21 cellular contexts compared by ENCODE assay signal in genomic region chr7:142868188-142868811, GRCh38. TPM values are rescaled to one million over a fixed set of nuclear protein-coding genes. Genes with fewer than 3 reads are reported as not detected.
DNase-seq lines count a peak whose midpoint lies in the region; ATAC-seq, FAIRE-seq and TF ChIP-seq lines count a peak whose summit lies in the region.
"Had no signal": no experiment of that assay in that cellular context is flagged by ENCODE, and none has a peak within 500 bp of the region (broad histone marks: within the 10 kb centered on the region; RNA-seq: fewer than 3 reads in every experiment).

No MANE protein-coding gene starts in this region.

- H3K4me2 ChIP-seq in HepG2 (ENCODE audit: low read depth, low read length) = no peak overlapping the region

- H3K36me3 Mint-ChIP-seq in activated CD8-positive, alpha-beta memory T cell treated with anti-CD3 and anti-CD28 coated beads, Interleukin-2, amount 10 ng/mL, durations not matched to agents 7 days and 5 days = no peaks in the 10 kb centered on the region

- no peak overlapping the region for H3K27ac Mint-ChIP-seq in activated CD8-positive, alpha-beta memory T cell treated with anti-CD3 and anti-CD28 coated beads, Interleukin-2, amount 10 ng/mL, durations not matched to agents 7 days and 5 days
- H3K27ac Mint-ChIP-seq: CD4-positive, alpha-beta memory T cell had no signal

- TF ChIP-seq RAD21 in HepG2 (CRISPR knock-in tag; IDR thresholded peaks at IDR 0.05) = no peak

- H3K27me3 ChIP-seq in Panc1 (ENCODE audit: control insufficient read depth, insufficient read depth, low read length) = no peaks in the 10 kb centered on the region; the same call in 1 of the 2 replicates
- H3K27me3 ChIP-seq in HepG2 (ENCODE audit: control insufficient read depth in 1 of 2, insufficient read depth in 2 of 2, low read length in 2 of 2) = peaks cover 8 to 42% of the 10 kb centered on the region in 2 experiments; a peak in 4 of 5 replicates
- H3K27me3 ChIP-seq: BE2C had no signal

- POLR2A ChIA-PET in Panc1 (lab: Charles Lee) (no interaction called here), HepG2 (lab: Yijun Ruan, JAX) (no interaction called here)

- no peak overlapping the region for H3K27ac ChIP-seq in Panc1 (ENCODE audit: low read length)
- H3K27ac ChIP-seq in HepG2 (ENCODE audit: extremely low read length, insufficient read depth, low read length) = no peak overlapping the region

- H3K36me3 ChIP-seq in Panc1 (ENCODE audit: control insufficient read depth, insufficient read depth, low read length) (no peaks in the 10 kb centered on the region), HepG2 (replicated peaks in 1 of 2; ENCODE audit: control insufficient read depth in 1 of 2, insufficient read depth in 2 of 2, low read length in 2 of 2) (no peaks in the 10 kb centered on the region)
- H3K36me3 ChIP-seq: BE2C had no signal

- no peaks in the 10 kb centered on the region for H3K9me3 Mint-ChIP-seq in activated CD8-positive, alpha-beta memory T cell treated with anti-CD3 and anti-CD28 coated beads, Interleukin-2, amount 10 ng/mL, durations not matched to agents 7 days and 5 days (ENCODE audit: low read depth)
- H3K9me3 Mint-ChIP-seq: CD4-positive, alpha-beta memory T cell had no signal

- intact Hi-C loops in Panc1 (cut with micrococcal nuclease; ENCODE audit: unreplicated experiment) = no loop called here
- intact Hi-C loops in HepG2 (cut with micrococcal nuclease; ENCODE audit: unreplicated experiment) = no loop called here

- BruUV-seq in Panc1 (replicated peaks; lab: Mats Ljungman, UMichigan) (no TSS peak), HepG2 (replicated peaks; lab: Mats Ljungman, UMichigan) (no TSS peak)

- H3K4me3 Mint-ChIP-seq in activated CD8-positive, alpha-beta memory T cell treated with anti-CD3 and anti-CD28 coated beads, Interleukin-2, amount 10 ng/mL, durations not matched to agents 7 days and 5 days = no peak overlapping the region
- H3K4me3 Mint-ChIP-seq: CD4-positive, alpha-beta memory T cell had no signal

- no peak overlapping the region for H3K4me3 ChIP-seq in Panc1 (ENCODE audit: low read depth in 2 of 2, low read length in 2 of 2)
- no peak overlapping the region for H3K4me3 ChIP-seq in HepG2 (replicated peaks in 1 of 3; ENCODE audit: insufficient read depth in 1 of 3, low read depth in 2 of 3, low read length in 3 of 3)

- no peaks in the 10 kb centered on the region for H3K27me3 Mint-ChIP-seq in activated CD8-positive, alpha-beta memory T cell treated with anti-CD3 and anti-CD28 coated beads, Interleukin-2, amount 10 ng/mL, durations not matched to agents 7 days and 5 days
- H3K27me3 Mint-ChIP-seq: CD4-positive, alpha-beta memory T cell had no signal

- no peaks in the 10 kb centered on the region for H3K4me1 Mint-ChIP-seq in activated CD8-positive, alpha-beta memory T cell treated with anti-CD3 and anti-CD28 coated beads, Interleukin-2, amount 10 ng/mL, durations not matched to agents 7 days and 5 days

- TF ChIP-seq CTCF in Panc1 (IDR thresholded peaks at IDR 0.05) (0 out of 2 replicates have a peak, but pooled peaks have one; percentile 25), HepG2 (CRISPR knock-in tag; IDR thresholded peaks at IDR 0.05) (no peak)

- no peak overlapping the region for H2AFZ ChIP-seq in HepG2 (ENCODE audit: low read length)

- DNase-seq in activated CD8-positive, alpha-beta memory T cell treated with anti-CD3 and anti-CD28 coated beads, Interleukin-2, amount 10 ng/mL, durations not matched to agents 7 days and 5 days = peak; percentile 36
- no peak for DNase-seq in activated CD8-positive, alpha-beta memory T cell treated with anti-CD3 and anti-CD28 coated beads, Interleukin-2, amount 50 U/mL, for 4 hours
- DNase-seq in Panc1 (ENCODE audit: low read depth, low spot score) = no peak
- DNase-seq in HepG2 (ENCODE audit: low spot score) = no peak
- DNase-seq in ureter (ENCODE audit: low spot score) = peak; percentile 37
- DNase-seq in NCI-H1436 (lab: John Stamatoyannopoulos, UW) = no peak
- DNase-seq in DMS79 (lab: John Stamatoyannopoulos, UW) = no peak
- DNase-seq: BE2C; CD4-positive, alpha-beta memory T cell; DMS153; GOT3; NCI-H1105 treated with DMSO at 0.1 percent for 48 hours; NCI-H187; NCI-H2107; NCI-H510A; NCI-H748 treated with DMSO at 0.1 percent for 48 hours; OCI-M1; RPMI8226; SIG-M5 had no signal

- H3K9me3 ChIP-seq in Panc1 (ENCODE audit: control insufficient read depth, insufficient read depth, low read depth, low read length) = no peaks in the 10 kb centered on the region
- H3K9me3 ChIP-seq in HepG2 (ENCODE audit: low read length) = no peaks in the 10 kb centered on the region
- H3K9me3 ChIP-seq: BE2C had no signal

- H3K9ac ChIP-seq in HepG2 (ENCODE audit: insufficient read depth, low read depth, low read length) = no peak overlapping the region

- TF ChIP-seq POLR2A in HepG2 (IDR thresholded peaks at IDR 0.05; ENCODE audit: insufficient read depth in 1 of 2, low read depth in 2 of 2, low read length in 2 of 2) = no peak

- CTCF ChIA-PET in activated CD8-positive, alpha-beta memory T cell treated with anti-CD3 and anti-CD28 coated beads, Interleukin-2, amount 10 ng/mL, durations not matched to agents 7 days and 5 days (lab: Charles Lee) = interaction anchor here (1.3 kb wide), 1 partner anchor 13 kb away, joined by 3 read pairs; no protein-coding TSS in a partner anchor
- CTCF ChIA-PET in Panc1 (lab: Charles Lee) (no interaction called here), HepG2 (lab: Yijun Ruan, JAX; ENCODE audit: low intra/inter-chr PET ratio, low total read pairs) (no interaction called here)

- in situ Hi-C loops in Panc1 (cut with HindIII; ENCODE audit: low pct_unique_long_range_greater_than_20kb, low sequenced_read_pairs) = no loop called here
- in situ Hi-C loops in HepG2 (cut with HindIII; ENCODE audit: extremely low pct_ligation_motif_present, low pct_unique_long_range_greater_than_20kb) = no loop called here

- 0% methylated on average over 1 of the region's 26 CpGs for WGBS in HepG2 (ENCODE audit: low lambda C conversion rate)

- FAIRE-seq in HepG2 (lab: Jason Lieb, UNC) = no peak
- FAIRE-seq: A204.1 had no signal

- H3K4me1 ChIP-seq in Panc1 (ENCODE audit: control insufficient read depth, insufficient read depth, low read length) = no peaks in the 10 kb centered on the region
- no peaks in the 10 kb centered on the region for H3K4me1 ChIP-seq in HepG2 (ENCODE audit: insufficient read depth, low read length)
- H3K4me1 ChIP-seq: BE2C had no signal

- no peaks in the 10 kb centered on the region for H4K20me1 ChIP-seq in HepG2 (ENCODE audit: insufficient read depth, low read length)

- TF ChIP-seq EP300 in HepG2 (IDR thresholded peaks at IDR 0.05; ENCODE audit: low read depth in 2 of 2, low read length in 2 of 2) = no peak
- no peak for TF ChIP-seq EP300 in HepG2 (CRISPR knock-in tag; IDR thresholded peaks at IDR 0.05; ENCODE audit: borderline replicate concordance)

- no peak for ATAC-seq in activated CD8-positive, alpha-beta memory T cell treated with anti-CD3 and anti-CD28 coated beads, Interleukin-2, amount 10 ng/mL, durations not matched to agents 7 days and 5 days
- ATAC-seq in Panc1 = no peak; the same call in 1 of the 2 replicates
- ATAC-seq in HepG2 = peak; percentile 7; the same call in 1 of the 3 replicates
- ATAC-seq in GM21576 (IDR thresholded peaks at IDR 0.05; ENCODE audit: unreplicated experiment) = no peak

- H3K79me2 ChIP-seq in HepG2 (ENCODE audit: insufficient read depth, low read length) = no peaks in the 10 kb centered on the region

RNA-seq across cellular contexts. Expression of gene EPHB6, which starts 13.4 kb away (rescaled TPM):
- total RNA-seq in activated CD8-positive, alpha-beta memory T cell treated with anti-CD3 and anti-CD28 coated beads, Interleukin-2, amount 10 ng/mL, durations not matched to agents 7 days and 5 days = 1 to 10 TPM; 5.1 to 7.5 TPM
- total RNA-seq in Panc1 (2021; ENCODE audit: unreplicated experiment) (0.54 TPM), HepG2 (2016; rRNA removed; fragmentation: Illumina TruSeq; extraction: Trizol) (not detected in 2 replicates), ureter (55.9 TPM)
- 2.9 TPM for polyA plus RNA-seq in Panc1 (2012; ENCODE audit: insufficient read length)
- not detected in 2 replicates for total RNA-seq in HepG2 (2016; cell fraction: cytosol; rRNA removed; fragmentation: Illumina TruSeq; extraction: Trizol; ENCODE audit: low read depth)
- total RNA-seq in HepG2 (2016; cell fraction: insoluble cytoplasmic fraction; rRNA removed; fragmentation: Illumina TruSeq; extraction: Trizol) = 0.11 TPM in 1 of 2 replicates, not detected in the other
- not detected in 2 replicates for total RNA-seq in HepG2 (2016; cell fraction: membrane; rRNA removed; fragmentation: Illumina TruSeq; extraction: Trizol)
- not detected in 2 replicates for total RNA-seq in HepG2 (2016; cell fraction: nucleus; rRNA removed; fragmentation: Illumina TruSeq; extraction: Trizol)
- polyA plus RNA-seq in HepG2 (2011; rRNA removed) = not detected in 2 replicates
- 0.01 TPM in 1 of 2 replicates, not detected in the other for polyA plus RNA-seq in HepG2 (2011; cell fraction: cytosol; rRNA removed)
- polyA plus RNA-seq in HepG2 (2011; cell fraction: nucleus; rRNA removed) = 0.14 TPM in 1 of 2 replicates, not detected in the other
- polyA plus RNA-seq in HepG2 (2012) = not detected in 2 replicates
- not detected in 2 replicates for polyA plus RNA-seq in HepG2 (2016; cell fraction: cytosol; fragmentation: Illumina TruSeq; extraction: Trizol; ENCODE audit: low read depth)
- not detected in 2 replicates for polyA plus RNA-seq in HepG2 (2016; cell fraction: insoluble cytoplasmic fraction; fragmentation: Illumina TruSeq; extraction: Trizol; ENCODE audit: low read depth)
- polyA plus RNA-seq in HepG2 (2016; cell fraction: membrane; fragmentation: Illumina TruSeq; extraction: Trizol; ENCODE audit: low read depth) = not detected in 2 replicates
- not detected in 2 replicates for polyA plus RNA-seq in HepG2 (2016; cell fraction: nucleus; fragmentation: Illumina TruSeq; extraction: Trizol; ENCODE audit: insufficient read depth, low read depth)
- polyA minus RNA-seq in HepG2 (2011; rRNA and poly(A)+ RNA removed; ENCODE audit: low replicate concordance) = 0.06 and 0.40 TPM in 2 replicates
- polyA minus RNA-seq in HepG2 (2011; cell fraction: cytosol; rRNA and poly(A)+ RNA removed) = not detected in 2 replicates
- polyA minus RNA-seq in HepG2 (2011; cell fraction: nucleus; rRNA and poly(A)+ RNA removed) = not detected in 2 replicates

RNA-seq across cellular contexts. Expression of gene TRPV6, which starts 17.2 kb away (rescaled TPM):
- total RNA-seq in activated CD8-positive, alpha-beta memory T cell treated with anti-CD3 and anti-CD28 coated beads, Interleukin-2, amount 10 ng/mL, durations not matched to agents 7 days and 5 days = not detected
- total RNA-seq in Panc1 (2021; ENCODE audit: unreplicated experiment) = not detected
- 0.12 TPM for polyA plus RNA-seq in Panc1 (2012; ENCODE audit: insufficient read length)
- total RNA-seq in HepG2 (2016; rRNA removed; fragmentation: Illumina TruSeq; extraction: Trizol) = not detected in 2 replicates
- not detected in 2 replicates for total RNA-seq in HepG2 (2016; cell fraction: cytosol; rRNA removed; fragmentation: Illumina TruSeq; extraction: Trizol; ENCODE audit: low read depth)
- total RNA-seq in HepG2 (2016; cell fraction: insoluble cytoplasmic fraction; rRNA removed; fragmentation: Illumina TruSeq; extraction: Trizol) = not detected in 2 replicates
- total RNA-seq in HepG2 (2016; cell fraction: membrane; rRNA removed; fragmentation: Illumina TruSeq; extraction: Trizol) = not detected in 2 replicates
- not detected in 2 replicates for total RNA-seq in HepG2 (2016; cell fraction: nucleus; rRNA removed; fragmentation: Illumina TruSeq; extraction: Trizol)
- polyA plus RNA-seq in HepG2 (2011; rRNA removed) = not detected in 2 replicates
- not detected in 2 replicates for polyA plus RNA-seq in HepG2 (2011; cell fraction: cytosol; rRNA removed)
- 0.05 TPM in 1 of 2 replicates, not detected in the other for polyA plus RNA-seq in HepG2 (2011; cell fraction: nucleus; rRNA removed)
- polyA plus RNA-seq in HepG2 (2012) = not detected in 2 replicates
- polyA plus RNA-seq in HepG2 (2016; cell fraction: cytosol; fragmentation: Illumina TruSeq; extraction: Trizol; ENCODE audit: low read depth) = not detected in 2 replicates
- polyA plus RNA-seq in HepG2 (2016; cell fraction: insoluble cytoplasmic fraction; fragmentation: Illumina TruSeq; extraction: Trizol; ENCODE audit: low read depth) = not detected in 2 replicates
- polyA plus RNA-seq in HepG2 (2016; cell fraction: membrane; fragmentation: Illumina TruSeq; extraction: Trizol; ENCODE audit: low read depth) = not detected in 2 replicates
- not detected in 2 replicates for polyA plus RNA-seq in HepG2 (2016; cell fraction: nucleus; fragmentation: Illumina TruSeq; extraction: Trizol; ENCODE audit: insufficient read depth, low read depth)
- not detected in 2 replicates for polyA minus RNA-seq in HepG2 (2011; rRNA and poly(A)+ RNA removed; ENCODE audit: low replicate concordance)
- not detected in 2 replicates for polyA minus RNA-seq in HepG2 (2011; cell fraction: cytosol; rRNA and poly(A)+ RNA removed)
- under 0.01 TPM in 1 of 2 replicates, not detected in the other for polyA minus RNA-seq in HepG2 (2011; cell fraction: nucleus; rRNA and poly(A)+ RNA removed)
- total RNA-seq in ureter = 27.7 TPM
- total RNA-seq: CD4-positive, alpha-beta memory T cell had no signal

Comparison
In these comparisons a context has a peak if more than half of its experiments do, and no peak if none do; other contexts are left out.
1. DNase-seq: peak in activated CD8-positive, alpha-beta memory T cell treated with anti-CD3 and anti-CD28 coated beads, Interleukin-2, amount 10 ng/mL, durations not matched to agents 7 days and 5 days (single experiment) and ureter (single experiment); none in activated CD8-positive, alpha-beta memory T cell treated with anti-CD3 and anti-CD28 coated beads, Interleukin-2, amount 50 U/mL, for 4 hours (single experiment), Panc1 (single experiment), HepG2 (single experiment), NCI-H1436 (single experiment) and DMS79 (single experiment).
2. RNA of gene TRPV6, which starts 17.2 kb away (total RNA-seq): 27.7 TPM in ureter (single experiment); not detected in Panc1 (single experiment), not detected in activated CD8-positive, alpha-beta memory T cell treated with anti-CD3 and anti-CD28 coated beads, Interleukin-2, amount 10 ng/mL, durations not matched to agents 7 days and 5 days and not detected in HepG2; every median in the first group is over 10 times any median in the second.